ENCODE assay signal across 14 cellular contexts in the genomic region with DNA sequence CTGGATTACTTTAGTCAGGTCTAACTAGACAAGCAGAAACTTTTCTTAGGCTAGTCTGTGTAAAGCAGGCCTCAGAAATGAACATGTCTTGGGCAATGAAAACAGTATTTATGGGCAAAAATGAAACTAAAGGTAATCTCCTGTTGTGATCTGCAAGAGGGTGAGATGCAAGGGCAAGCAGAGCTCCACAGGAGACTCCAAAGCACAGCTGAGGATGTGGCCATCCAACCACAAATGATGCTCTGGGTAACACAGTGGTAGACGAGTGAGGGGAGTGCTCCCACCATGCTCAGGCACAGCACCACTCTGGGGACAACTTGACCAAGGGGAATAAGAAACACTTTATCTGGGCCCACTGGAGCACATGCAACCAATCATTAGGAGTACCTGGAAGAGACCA. TPM values are rescaled to one million over a fixed set of nuclear protein-coding genes. Genes with fewer than 3 reads are reported as not detected.
DNase-seq lines count a peak whose midpoint lies in the region; ATAC-seq, FAIRE-seq and TF ChIP-seq lines count a peak whose summit lies in the region.
"Not testable (repeated sequence)": the region's sequence is repeated elsewhere in the genome, so short reads cannot be mapped to it uniquely, and the experiment has no call there.
"Had no signal": no experiment of that assay in that cellular context is flagged by ENCODE, and none has a peak within 500 bp of the region (broad histone marks: within the 10 kb centered on the region; RNA-seq: fewer than 3 reads in every experiment).

No MANE protein-coding gene starts in this region.

- not testable (repeated sequence) for H4K20me1 ChIP-seq in astrocyte (ENCODE audit: insufficient read depth, low read length)

- ATAC-seq in A549: not testable (repeated sequence)
- peak; percentile 84 for ATAC-seq in activated CD8-positive, alpha-beta memory T cell treated with anti-CD3 and anti-CD28 coated beads, Interleukin-2, amount 10 ng/mL, durations not matched to agents 7 days and 5 days
- peak; percentile 77 for ATAC-seq in effector memory CD8-positive, alpha-beta T cell (replicated peaks)
- ATAC-seq in natural killer cell: peak; percentile 57 to 78 (median 62)

- CTCF ChIA-PET in A549 (lab: Yijun Ruan, JAX); activated CD4-positive, alpha-beta T cell treated with anti-CD3 and anti-CD28 coated beads, Interleukin-2, amount 10 ng/mL, durations not matched to agents 7 days and 5 days (lab: Charles Lee); activated CD8-positive, alpha-beta memory T cell treated with anti-CD3 and anti-CD28 coated beads, Interleukin-2, amount 10 ng/mL, durations not matched to agents 7 days and 5 days (lab: Charles Lee): not testable (repeated sequence)

- not testable (repeated sequence) for H3K4me1 ChIP-seq in A549; astrocyte (ENCODE audit: insufficient read depth, low read length)

- H3K79me2 ChIP-seq in astrocyte (ENCODE audit: insufficient read depth, low read length): not testable (repeated sequence)

- WGBS in A549 (ENCODE audit: missing lambda C conversion rate): 100% methylated on average over 1 of the region's 1 CpG

- H3K36me3 Mint-ChIP-seq in T-helper 1 cell treated with Interleukin-12 subunit alpha and Interleukin-12 subunit beta and Interleukin-4 antibody, amounts not matched to agents 30 μg/mL and 1 μg/mL, for 36 hours (ENCODE audit: low read depth); activated CD4-positive, alpha-beta T cell treated with anti-CD3 and anti-CD28 coated beads, Interleukin-2, amount 10 ng/mL, durations not matched to agents 7 days and 5 days (ENCODE audit: low read depth); activated CD8-positive, alpha-beta memory T cell treated with anti-CD3 and anti-CD28 coated beads, Interleukin-2, amount 10 ng/mL, durations not matched to agents 7 days and 5 days; activated T-helper 2 cell treated with anti-CD3 and anti-CD28 coated beads, Interferon-gamma antibody, Interleukin-2, Interleukin-4, amounts not matched to agents 10 μg/mL and 5 μg/mL and 100 μg/mL, durations not matched to agents 14 hours and 24 hours and 36 hours (ENCODE audit: low read depth); astrocyte (ENCODE audit: low read depth, unreplicated experiment); effector memory CD8-positive, alpha-beta T cell (ENCODE audit: insufficient read depth); natural killer cell: not testable (repeated sequence)

- not testable (repeated sequence) for H3K4me2 ChIP-seq in A549; astrocyte (ENCODE audit: low read length)

- H3K9ac ChIP-seq in astrocyte (ENCODE audit: low read length): not testable (repeated sequence)

- TF ChIP-seq POLR2A in A549 (IDR thresholded peaks at IDR 0.05; ENCODE audit: low read length): not testable (repeated sequence)

- H2AFZ ChIP-seq in astrocyte (ENCODE audit: low read depth, low read length): not testable (repeated sequence)

- POLR2A ChIA-PET in A549 (lab: Yijun Ruan, JAX); activated CD4-positive, alpha-beta T cell treated with anti-CD3 and anti-CD28 coated beads, Interleukin-2, amount 10 ng/mL, durations not matched to agents 7 days and 5 days (lab: Charles Lee): not testable (repeated sequence)

- not testable (repeated sequence) for TF ChIP-seq RAD21 in A549 (conservative IDR thresholded peaks at IDR 0.05 in 1 of 2, IDR thresholded peaks at IDR 0.05 in 1 of 2)

- intact Hi-C loops in activated T-helper 2 cell treated with anti-CD3 and anti-CD28 coated beads, Interferon-gamma antibody, Interleukin-2, Interleukin-4, amounts not matched to agents 10 μg/mL and 5 μg/mL and 100 μg/mL, durations not matched to agents 14 hours and 24 hours and 36 hours (cut with micrococcal nuclease); natural killer cell (cut with micrococcal nuclease): not testable (repeated sequence)

- not testable (repeated sequence) for H3K27ac ChIP-seq in A549; astrocyte (ENCODE audit: low read depth, low read length)

- H3K27ac Mint-ChIP-seq in T-helper 1 cell treated with Interleukin-12 subunit alpha and Interleukin-12 subunit beta and Interleukin-4 antibody, amounts not matched to agents 30 μg/mL and 1 μg/mL, for 36 hours: peak overlapping the region; percentile 75
- H3K27ac Mint-ChIP-seq in activated CD4-positive, alpha-beta T cell treated with anti-CD3 and anti-CD28 coated beads, Interleukin-2, amount 10 ng/mL, durations not matched to agents 7 days and 5 days: peak overlapping the region; percentile 69
- peak overlapping the region; percentile 73 for H3K27ac Mint-ChIP-seq in activated CD8-positive, alpha-beta memory T cell treated with anti-CD3 and anti-CD28 coated beads, Interleukin-2, amount 10 ng/mL, durations not matched to agents 7 days and 5 days
- H3K27ac Mint-ChIP-seq in activated T-helper 2 cell treated with anti-CD3 and anti-CD28 coated beads, Interferon-gamma antibody, Interleukin-2, Interleukin-4, amounts not matched to agents 10 μg/mL and 5 μg/mL and 100 μg/mL, durations not matched to agents 14 hours and 24 hours and 36 hours: peak overlapping the region; percentile 78
- not testable (repeated sequence) for H3K27ac Mint-ChIP-seq in astrocyte (ENCODE audit: unreplicated experiment); effector memory CD8-positive, alpha-beta T cell; natural killer cell

- not testable (repeated sequence) for H3K9me3 Mint-ChIP-seq in T-helper 1 cell treated with Interleukin-12 subunit alpha and Interleukin-12 subunit beta and Interleukin-4 antibody, amounts not matched to agents 30 μg/mL and 1 μg/mL, for 36 hours; activated CD4-positive, alpha-beta T cell treated with anti-CD3 and anti-CD28 coated beads, Interleukin-2, amount 10 ng/mL, durations not matched to agents 7 days and 5 days; activated CD8-positive, alpha-beta memory T cell treated with anti-CD3 and anti-CD28 coated beads, Interleukin-2, amount 10 ng/mL, durations not matched to agents 7 days and 5 days (ENCODE audit: low read depth); activated T-helper 2 cell treated with anti-CD3 and anti-CD28 coated beads, Interferon-gamma antibody, Interleukin-2, Interleukin-4, amounts not matched to agents 10 μg/mL and 5 μg/mL and 100 μg/mL, durations not matched to agents 14 hours and 24 hours and 36 hours; astrocyte (ENCODE audit: unreplicated experiment); effector memory CD8-positive, alpha-beta T cell; natural killer cell

- not testable (repeated sequence) for H3K4me1 Mint-ChIP-seq in T-helper 1 cell treated with Interleukin-12 subunit alpha and Interleukin-12 subunit beta and Interleukin-4 antibody, amounts not matched to agents 30 μg/mL and 1 μg/mL, for 36 hours (ENCODE audit: low read depth); activated CD4-positive, alpha-beta T cell treated with anti-CD3 and anti-CD28 coated beads, Interleukin-2, amount 10 ng/mL, durations not matched to agents 7 days and 5 days; activated CD8-positive, alpha-beta memory T cell treated with anti-CD3 and anti-CD28 coated beads, Interleukin-2, amount 10 ng/mL, durations not matched to agents 7 days and 5 days; activated T-helper 2 cell treated with anti-CD3 and anti-CD28 coated beads, Interferon-gamma antibody, Interleukin-2, Interleukin-4, amounts not matched to agents 10 μg/mL and 5 μg/mL and 100 μg/mL, durations not matched to agents 14 hours and 24 hours and 36 hours (ENCODE audit: low read depth); astrocyte (ENCODE audit: low read depth, unreplicated experiment); effector memory CD8-positive, alpha-beta T cell (ENCODE audit: low read depth in 2 of 2); natural killer cell

- not testable (repeated sequence) for H3K27me3 ChIP-seq in astrocyte (ENCODE audit: insufficient read depth, low read length)

- H3K36me3 ChIP-seq in astrocyte (ENCODE audit: insufficient read depth, low read length): not testable (repeated sequence)

- H3K4me3 Mint-ChIP-seq in T-helper 1 cell treated with Interleukin-12 subunit alpha and Interleukin-12 subunit beta and Interleukin-4 antibody, amounts not matched to agents 30 μg/mL and 1 μg/mL, for 36 hours: peak overlapping the region; percentile 17
- H3K4me3 Mint-ChIP-seq in activated CD4-positive, alpha-beta T cell treated with anti-CD3 and anti-CD28 coated beads, Interleukin-2, amount 10 ng/mL, durations not matched to agents 7 days and 5 days; activated CD8-positive, alpha-beta memory T cell treated with anti-CD3 and anti-CD28 coated beads, Interleukin-2, amount 10 ng/mL, durations not matched to agents 7 days and 5 days; activated T-helper 2 cell treated with anti-CD3 and anti-CD28 coated beads, Interferon-gamma antibody, Interleukin-2, Interleukin-4, amounts not matched to agents 10 μg/mL and 5 μg/mL and 100 μg/mL, durations not matched to agents 14 hours and 24 hours and 36 hours (ENCODE audit: low read depth); astrocyte (ENCODE audit: unreplicated experiment); effector memory CD8-positive, alpha-beta T cell; natural killer cell: not testable (repeated sequence)

- FAIRE-seq in A549 (lab: Jason Lieb, UNC): peak; percentile 51
- FAIRE-seq in astrocyte (lab: Jason Lieb, UNC): peak; percentile 69

- not testable (repeated sequence) for H3K4me3 ChIP-seq in A549; astrocyte (ENCODE audit: insufficient read depth, low read depth, low read length)

- TF ChIP-seq CTCF in A549 (IDR thresholded peaks at IDR 0.05); astrocyte (IDR thresholded peaks at IDR 0.05; ENCODE audit: insufficient read depth, low read depth, low read length); natural killer cell (IDR thresholded peaks at IDR 0.05): not testable (repeated sequence)

- H3K9me3 ChIP-seq in A549; astrocyte (ENCODE audit: insufficient read depth, low read depth, low read length): not testable (repeated sequence)

- TF ChIP-seq EP300 in A549 (IDR thresholded peaks at IDR 0.05): not testable (repeated sequence)

- not testable (repeated sequence) for H3K27me3 Mint-ChIP-seq in T-helper 1 cell treated with Interleukin-12 subunit alpha and Interleukin-12 subunit beta and Interleukin-4 antibody, amounts not matched to agents 30 μg/mL and 1 μg/mL, for 36 hours (ENCODE audit: low read depth); activated CD4-positive, alpha-beta T cell treated with anti-CD3 and anti-CD28 coated beads, Interleukin-2, amount 10 ng/mL, durations not matched to agents 7 days and 5 days; activated CD8-positive, alpha-beta memory T cell treated with anti-CD3 and anti-CD28 coated beads, Interleukin-2, amount 10 ng/mL, durations not matched to agents 7 days and 5 days; activated T-helper 2 cell treated with anti-CD3 and anti-CD28 coated beads, Interferon-gamma antibody, Interleukin-2, Interleukin-4, amounts not matched to agents 10 μg/mL and 5 μg/mL and 100 μg/mL, durations not matched to agents 14 hours and 24 hours and 36 hours (ENCODE audit: low read depth); astrocyte (ENCODE audit: low read depth, unreplicated experiment); effector memory CD8-positive, alpha-beta T cell; natural killer cell (ENCODE audit: low read depth in 2 of 2)

- not testable (repeated sequence) for DNase-seq in A549 (ENCODE audit: low read depth in 1 of 2, low spot score in 1 of 2); activated CD4-positive, alpha-beta T cell treated with anti-CD3 and anti-CD28 coated beads, Interleukin-2, amount 10 ng/mL, durations not matched to agents 7 days and 5 days; activated T-helper 2 cell treated with anti-CD3 and anti-CD28 coated beads, Interferon-gamma antibody, Interleukin-2, Interleukin-4, amounts not matched to agents 10 μg/mL and 5 μg/mL and 100 μg/mL, durations not matched to agents 14 hours and 24 hours and 36 hours (ENCODE audit: low spot score); astrocyte (ENCODE audit: low read depth); effector memory CD8-positive, alpha-beta T cell; natural killer cell
- peak; percentile 77 for DNase-seq in activated CD8-positive, alpha-beta memory T cell treated with anti-CD3 and anti-CD28 coated beads, Interleukin-2, amount 10 ng/mL, durations not matched to agents 7 days and 5 days

RNA-seq across cellular contexts. Expression of a gene that starts 0.7 kb away (rescaled TPM):
- polyA plus RNA-seq in A549 (2011; rRNA removed) (not detected in 2 replicates), A549 (2017; fragmentation: RNase III; extraction: RNeasy Plus Mini Kit Qiagen cat#74134 plus additional on column Dnase treatment) (not detected in 3 replicates)
- polyA plus RNA-seq in A549 (2012; cell fraction: cytosol; rRNA removed): not detected in 2 replicates
- polyA plus RNA-seq in A549 (2012; cell fraction: nucleus; rRNA removed): not detected in 2 replicates
- not detected in 2 replicates for polyA minus RNA-seq in A549 (2011; rRNA and poly(A)+ RNA removed)
- total RNA-seq in activated CD4-positive, alpha-beta T cell treated with anti-CD3 and anti-CD28 coated beads, Interleukin-2, amount 10 ng/mL, durations not matched to agents 7 days and 5 days: not detected
- under 1 TPM in 1 of 2 experiments, not detected in 1; 0.37 TPM for total RNA-seq in activated CD8-positive, alpha-beta memory T cell treated with anti-CD3 and anti-CD28 coated beads, Interleukin-2, amount 10 ng/mL, durations not matched to agents 7 days and 5 days
- not detected in 2 replicates for total RNA-seq in activated T-helper 2 cell treated with anti-CD3 and anti-CD28 coated beads, Interferon-gamma antibody, Interleukin-2, Interleukin-4, amounts not matched to agents 10 μg/mL and 5 μg/mL and 100 μg/mL, durations not matched to agents 14 hours and 24 hours and 36 hours
- total RNA-seq in astrocyte (not detected in 2 replicates), natural killer cell (not detected)
- total RNA-seq: CD4-positive, alpha-beta T cell; CD8-positive, alpha-beta memory T cell; Daoy; G401; HFFc6 had no signal
- polyA plus RNA-seq: CD14-positive monocyte; CD8-positive, alpha-beta memory T cell had no signal

RNA-seq across cellular contexts. Expression of a gene that starts 9.7 kb away (rescaled TPM):
- 60.9 and 61.7 TPM in 2 replicates for polyA plus RNA-seq in A549 (2011; rRNA removed)
- polyA plus RNA-seq in A549 (2012; cell fraction: cytosol; rRNA removed): 53.2 and 55.3 TPM in 2 replicates
- 55.8 and 57.6 TPM in 2 replicates for polyA plus RNA-seq in A549 (2012; cell fraction: nucleus; rRNA removed)
- 34.0 to 37.7 TPM (median 34.5 TPM) in 3 replicates for polyA plus RNA-seq in A549 (2017; fragmentation: RNase III; extraction: RNeasy Plus Mini Kit Qiagen cat#74134 plus additional on column Dnase treatment)
- polyA minus RNA-seq in A549 (2011; rRNA and poly(A)+ RNA removed): 25.0 and 27.7 TPM in 2 replicates
- 10 to 100 TPM; 22.6 to 25.4 TPM for total RNA-seq in activated CD4-positive, alpha-beta T cell treated with anti-CD3 and anti-CD28 coated beads, Interleukin-2, amount 10 ng/mL, durations not matched to agents 7 days and 5 days
- 10 to 100 TPM; 53.4 to 73.7 TPM for total RNA-seq in activated CD8-positive, alpha-beta memory T cell treated with anti-CD3 and anti-CD28 coated beads, Interleukin-2, amount 10 ng/mL, durations not matched to agents 7 days and 5 days
- 45.1 and 45.2 TPM in 2 replicates for total RNA-seq in activated T-helper 2 cell treated with anti-CD3 and anti-CD28 coated beads, Interferon-gamma antibody, Interleukin-2, Interleukin-4, amounts not matched to agents 10 μg/mL and 5 μg/mL and 100 μg/mL, durations not matched to agents 14 hours and 24 hours and 36 hours
- 36.4 and 42.4 TPM in 2 replicates for total RNA-seq in astrocyte
- 10 to 100 TPM; 80.9 to 94.9 (median 85.5) TPM for total RNA-seq in natural killer cell

RNA-seq across cellular contexts. Expression of a gene that starts 47.7 kb away (rescaled TPM):
- polyA plus RNA-seq in A549 (2011; rRNA removed): not detected in 2 replicates
- not detected in 2 replicates for polyA plus RNA-seq in A549 (2012; cell fraction: cytosol; rRNA removed)
- polyA plus RNA-seq in A549 (2012; cell fraction: nucleus; rRNA removed): not detected in 2 replicates
- polyA plus RNA-seq in A549 (2017; fragmentation: RNase III; extraction: RNeasy Plus Mini Kit Qiagen cat#74134 plus additional on column Dnase treatment): not detected in 3 replicates
- polyA minus RNA-seq in A549 (2011; rRNA and poly(A)+ RNA removed): not detected in 2 replicates
- total RNA-seq in activated CD4-positive, alpha-beta T cell treated with anti-CD3 and anti-CD28 coated beads, Interleukin-2, amount 10 ng/mL, durations not matched to agents 7 days and 5 days: not detected
- total RNA-seq in activated CD8-positive, alpha-beta memory T cell treated with anti-CD3 and anti-CD28 coated beads, Interleukin-2, amount 10 ng/mL, durations not matched to agents 7 days and 5 days: not detected
- total RNA-seq in activated T-helper 2 cell treated with anti-CD3 and anti-CD28 coated beads, Interferon-gamma antibody, Interleukin-2, Interleukin-4, amounts not matched to agents 10 μg/mL and 5 μg/mL and 100 μg/mL, durations not matched to agents 14 hours and 24 hours and 36 hours: not detected in 2 replicates
- total RNA-seq in astrocyte: not detected in 2 replicates
- total RNA-seq in natural killer cell: not detected
- total RNA-seq: CD4-positive, alpha-beta T cell; CD8-positive, alpha-beta memory T cell; Daoy; G401; HFFc6 had no signal
- polyA plus RNA-seq: CD14-positive monocyte; CD8-positive, alpha-beta memory T cell had no signal
